In the genomic region with DNA sequence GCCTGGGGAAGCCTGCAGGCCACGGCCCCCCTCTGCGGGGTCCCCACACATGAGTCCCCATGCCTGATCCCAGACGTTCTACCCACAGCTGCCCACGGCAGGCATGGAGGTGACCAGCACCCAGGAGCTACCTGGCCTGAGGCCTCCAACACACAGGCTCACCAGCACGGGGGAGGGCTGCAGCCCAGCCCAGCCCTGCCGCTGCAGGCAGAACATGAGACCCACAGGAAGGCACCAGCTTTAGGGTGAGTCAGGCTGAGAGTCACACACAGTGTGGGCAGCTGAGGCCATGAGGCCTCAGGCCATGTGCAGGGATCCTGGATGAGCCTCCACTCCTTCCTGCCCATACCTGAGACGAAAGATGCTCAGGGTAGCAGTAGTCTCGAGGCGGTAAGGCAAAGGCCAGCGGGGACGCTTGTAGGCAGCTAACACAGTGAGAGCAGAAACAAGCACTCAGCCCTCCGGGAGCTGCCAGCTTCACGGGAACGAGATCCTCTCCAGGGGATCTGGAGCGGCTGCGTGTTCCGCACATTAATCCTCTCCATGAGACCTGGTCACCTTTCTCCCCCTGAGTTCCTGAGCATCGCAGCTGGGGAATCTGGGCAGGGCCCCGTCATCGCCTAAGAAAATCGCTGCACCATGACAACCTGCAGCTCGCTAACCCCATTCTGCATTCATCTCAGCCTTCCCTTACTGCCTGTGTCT, we compare ENCODE assay signal across 1 cellular context.
TF ChIP-seq lines count a peak whose summit lies in the region.

No MANE protein-coding gene starts in this region.

TF ChIP-seq in K562, 482 proteins besides CTCF, POLR2A, EP300 and RAD21 (continued from another document):
- TF ChIP-seq, protein P1, sequence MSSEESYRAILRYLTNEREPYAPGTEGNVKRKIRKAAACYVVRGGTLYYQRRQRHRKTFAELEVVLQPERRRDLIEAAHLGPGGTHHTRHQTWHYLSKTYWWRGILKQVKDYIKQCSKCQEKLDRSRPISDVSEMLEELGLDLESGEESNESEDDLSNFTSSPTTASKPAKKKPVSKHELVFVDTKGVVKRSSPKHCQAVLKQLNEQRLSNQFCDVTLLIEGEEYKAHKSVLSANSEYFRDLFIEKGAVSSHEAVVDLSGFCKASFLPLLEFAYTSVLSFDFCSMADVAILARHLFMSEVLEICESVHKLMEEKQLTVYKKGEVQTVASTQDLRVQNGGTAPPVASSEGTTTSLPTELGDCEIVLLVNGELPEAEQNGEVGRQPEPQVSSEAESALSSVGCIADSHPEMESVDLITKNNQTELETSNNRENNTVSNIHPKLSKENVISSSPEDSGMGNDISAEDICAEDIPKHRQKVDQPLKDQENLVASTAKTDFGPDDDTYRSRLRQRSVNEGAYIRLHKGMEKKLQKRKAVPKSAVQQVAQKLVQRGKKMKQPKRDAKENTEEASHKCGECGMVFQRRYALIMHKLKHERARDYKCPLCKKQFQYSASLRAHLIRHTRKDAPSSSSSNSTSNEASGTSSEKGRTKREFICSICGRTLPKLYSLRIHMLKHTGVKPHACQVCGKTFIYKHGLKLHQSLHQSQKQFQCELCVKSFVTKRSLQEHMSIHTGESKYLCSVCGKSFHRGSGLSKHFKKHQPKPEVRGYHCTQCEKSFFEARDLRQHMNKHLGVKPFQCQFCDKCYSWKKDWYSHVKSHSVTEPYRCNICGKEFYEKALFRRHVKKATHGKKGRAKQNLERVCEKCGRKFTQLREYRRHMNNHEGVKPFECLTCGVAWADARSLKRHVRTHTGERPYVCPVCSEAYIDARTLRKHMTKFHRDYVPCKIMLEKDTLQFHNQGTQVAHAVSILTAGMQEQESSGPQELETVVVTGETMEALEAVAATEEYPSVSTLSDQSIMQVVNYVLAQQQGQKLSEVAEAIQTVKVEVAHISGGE (CRISPR knock-in tag; IDR thresholded peaks at IDR 0.05): no peak
- TF ChIP-seq, protein P2, sequence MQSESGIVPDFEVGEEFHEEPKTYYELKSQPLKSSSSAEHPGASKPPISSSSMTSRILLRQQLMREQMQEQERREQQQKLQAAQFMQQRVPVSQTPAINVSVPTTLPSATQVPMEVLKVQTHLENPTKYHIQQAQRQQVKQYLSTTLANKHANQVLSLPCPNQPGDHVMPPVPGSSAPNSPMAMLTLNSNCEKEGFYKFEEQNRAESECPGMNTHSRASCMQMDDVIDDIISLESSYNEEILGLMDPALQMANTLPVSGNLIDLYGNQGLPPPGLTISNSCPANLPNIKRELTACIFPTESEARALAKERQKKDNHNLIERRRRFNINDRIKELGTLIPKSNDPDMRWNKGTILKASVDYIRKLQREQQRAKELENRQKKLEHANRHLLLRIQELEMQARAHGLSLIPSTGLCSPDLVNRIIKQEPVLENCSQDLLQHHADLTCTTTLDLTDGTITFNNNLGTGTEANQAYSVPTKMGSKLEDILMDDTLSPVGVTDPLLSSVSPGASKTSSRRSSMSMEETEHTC (IDR thresholded peaks at IDR 0.05): no peak
- TF ChIP-seq SMARCB1 (IDR thresholded peaks at IDR 0.05; ENCODE audit: insufficient read length, low read depth) (no peak), ZNF165 (CRISPR knock-in tag; IDR thresholded peaks at IDR 0.05; ENCODE audit: borderline replicate concordance) (no peak), ZNF79 (CRISPR knock-in tag; IDR thresholded peaks at IDR 0.05; ENCODE audit: low read depth) (no peak), TBP (optimal IDR thresholded peaks at IDR 0.05; ENCODE audit: low read depth, low read length) (no peak), ZNF449 (CRISPR knock-in tag; IDR thresholded peaks at IDR 0.05) (no peak), ZNF407 (IDR thresholded peaks at IDR 0.05; ENCODE audit: low read depth) (no peak), ZSCAN29 (IDR thresholded peaks at IDR 0.05) (no peak), HSF4 (CRISPR knock-in tag; IDR thresholded peaks at IDR 0.05; ENCODE audit: borderline replicate concordance) (no peak), ZBTB8A (IDR thresholded peaks at IDR 0.05; ENCODE audit: partially characterized antibody) (no peak)
TF ChIP-seq in K562: peak in this region for 0.
